In genomic region chr2:175864131-175864728, GRCh38 we compare ENCODE assay signal across 15 cellular contexts.
DNase-seq lines count a peak whose midpoint lies in the region; ATAC-seq, FAIRE-seq and TF ChIP-seq lines count a peak whose summit lies in the region.
"Had no signal": no experiment of that assay in that cellular context is flagged by ENCODE, and none has a peak within 500 bp of the region (broad histone marks: within the 10 kb centered on the region; RNA-seq: fewer than 3 reads in every experiment).

No MANE protein-coding gene starts in this region.

- TF ChIP-seq RAD21 in K562 (CRISPR knock-in tag; conservative IDR thresholded peaks at IDR 0.05 in 1 of 2, IDR thresholded peaks at IDR 0.05 in 1 of 2): no peak

- H3K14ac ChIP-seq in H9 (ENCODE audit: insufficient read depth, low read length): no peak overlapping the region

- no peak overlapping the region for H2BK12ac ChIP-seq in H9 (ENCODE audit: insufficient read length, low read depth, low read length)

- intact Hi-C loops in K562 (cut with micrococcal nuclease): loop anchor here (10.0 kb wide), 1 partner anchor 211 kb away; no protein-coding TSS in a partner anchor

- H4K91ac ChIP-seq in H9 (ENCODE audit: insufficient read length, low read depth, low read length): no peak overlapping the region

- H3K4me1 Mint-ChIP-seq in H9: peaks cover 4 to 5% of the 10 kb centered on the region in 2 experiments; a peak in 3 of 4 replicates

- H2AK5ac ChIP-seq in H9 (ENCODE audit: insufficient read length, low read length): no peak overlapping the region

- FAIRE-seq in K562 (lab: Jason Lieb, UNC) (no peak), keratinocyte (lab: Jason Lieb, UNC) (no peak), frontal cortex (lab: Jason Lieb, UNC) (no peak)

- H3K4me2 ChIP-seq in H9 (ENCODE audit: insufficient read depth, insufficient read length, low read length) (no peak overlapping the region), K562 (ENCODE audit: insufficient read depth, low read length) (no peak overlapping the region), keratinocyte (ENCODE audit: control insufficient read depth, extremely low read depth, insufficient read depth, low read depth, low read length) (no peak overlapping the region)
- H3K4me2 ChIP-seq: KMS-11 had no signal

- H3K18ac ChIP-seq in H9 (ENCODE audit: insufficient read length, low read depth, low read length): no peak overlapping the region

- H3T11ph ChIP-seq in H9 (ENCODE audit: low read length): no peak overlapping the region

- TF ChIP-seq POLR2A in K562 (conservative IDR thresholded peaks at IDR 0.05): no peak

- no peak overlapping the region for H2BK120ac ChIP-seq in H9 (ENCODE audit: low read depth, low read length, poor library complexity, severe bottlenecking)

- in situ Hi-C loops in K562 (cut with MboI): no loop called here

- no peak overlapping the region for H3K4me3 Mint-ChIP-seq in H9

- no peak overlapping the region for H3K23ac ChIP-seq in H9 (ENCODE audit: insufficient read length, low read depth, low read length)

- H3K27ac ChIP-seq in H9 (ENCODE audit: insufficient read length, low read depth, low read length) (no peak overlapping the region), K562 (ENCODE audit: extremely low read depth, low read depth, low read length) (no peak overlapping the region), keratinocyte (ENCODE audit: control insufficient read depth, insufficient read depth, low read length) (no peak overlapping the region)
- H3K27ac ChIP-seq: KMS-11 had no signal

- H3K27me3 ChIP-seq in BJ (ENCODE audit: control insufficient read depth, insufficient read depth, low read length) (no peaks in the 10 kb centered on the region), H9 (ENCODE audit: insufficient read depth, low read length) (no peaks in the 10 kb centered on the region), K562 (ENCODE audit: control insufficient read depth in 2 of 2, insufficient read depth in 2 of 2, low read length in 2 of 2) (peaks cover 15 to 38% of the 10 kb centered on the region in 2 experiments; a peak in 4 of 5 replicates), keratinocyte (ENCODE audit: control insufficient read depth, extremely low read depth, insufficient read depth, low read length) (no peaks in the 10 kb centered on the region)

- H3K9me3 ChIP-seq in H9 (ENCODE audit: control insufficient read depth, low read depth, low read length) (no peaks in the 10 kb centered on the region), K562 (replicated peaks; ENCODE audit: control insufficient read depth, insufficient read depth, low read depth, low read length) (no peaks in the 10 kb centered on the region), keratinocyte (ENCODE audit: control insufficient read depth, low read depth, low read length) (no peaks in the 10 kb centered on the region)
- H3K9me3 ChIP-seq: Caco-2 had no signal

- BruUV-seq in K562 (replicated peaks; lab: Mats Ljungman, UMichigan): no TSS peak

- no peak overlapping the region for H2BK20ac ChIP-seq in H9 (ENCODE audit: low read depth, low read length, poor library complexity, severe bottlenecking)

- H2AFZ ChIP-seq in H9 (ENCODE audit: low read length) (no peak overlapping the region), K562 (ENCODE audit: low read depth, low read length) (no peak overlapping the region), keratinocyte (ENCODE audit: control insufficient read depth, low read length) (no peak overlapping the region)

- no CpG with 5 or more reads among the region's 7 CpGs for WGBS in H9 (ENCODE audit: extremely low coverage, insufficient read length, low lambda C conversion rate)
- 2% methylated on average over 7 of the region's 7 CpGs for WGBS in K562 (ENCODE audit: insufficient coverage, low coverage, missing lambda C conversion rate)

- no peak overlapping the region for H3K4ac ChIP-seq in H9 (ENCODE audit: low read depth, low read length)

- no peaks in the 10 kb centered on the region for H3K36me3 Mint-ChIP-seq in H9 (ENCODE audit: insufficient read depth in 1 of 3, low read depth in 3 of 3)

- no peak overlapping the region for H2BK5ac ChIP-seq in H9 (ENCODE audit: insufficient read length, low read length)

- H4K20me1 ChIP-seq in H9 (ENCODE audit: control insufficient read depth, insufficient read depth, insufficient read length) (no peaks in the 10 kb centered on the region), K562 (replicated peaks; ENCODE audit: control insufficient read depth, insufficient read depth, low read length) (no peaks in the 10 kb centered on the region), keratinocyte (ENCODE audit: control insufficient read depth, extremely low read depth, insufficient read depth, low read length) (no peaks in the 10 kb centered on the region)

- H3K36me3 ChIP-seq in BJ (ENCODE audit: control insufficient read depth, insufficient read depth, low read length): no peaks in the 10 kb centered on the region
- H3K36me3 ChIP-seq in K562 (ENCODE audit: control insufficient read depth, insufficient read depth, low read length): no peaks in the 10 kb centered on the region
- H3K36me3 ChIP-seq in keratinocyte (ENCODE audit: control insufficient read depth in 2 of 2, extremely low read depth in 1 of 2, insufficient read depth in 2 of 2, low read length in 2 of 2): no peaks in the 10 kb centered on the region

- no peaks in the 10 kb centered on the region for H3K9me3 Mint-ChIP-seq in H9

- ATAC-seq in K562: peak; percentile 68
- no peak for ATAC-seq in GM21723 (IDR thresholded peaks at IDR 0.05; ENCODE audit: unreplicated experiment)

- H3K9me1 ChIP-seq in K562 (ENCODE audit: control insufficient read depth, insufficient read depth, low read length): no peaks in the 10 kb centered on the region
- no peaks in the 10 kb centered on the region for H3K9me1 ChIP-seq in keratinocyte (ENCODE audit: control insufficient read depth, extremely low read depth, insufficient read depth, low read length)

- no peak overlapping the region for H4K5ac ChIP-seq in H9 (ENCODE audit: insufficient read length, low read depth, low read length)

- dilution Hi-C loops in keratinocyte (cut with MboI; ENCODE audit: extremely low pct_ligation_motif_present, low sequenced_read_pairs): no loop called here

- no peak overlapping the region for H3K4me3 ChIP-seq in BJ (ENCODE audit: low read depth, low read length)
- H3K4me3 ChIP-seq in K562: no peak overlapping the region
- no peak overlapping the region for H3K4me3 ChIP-seq in keratinocyte (ENCODE audit: control insufficient read depth in 2 of 3, extremely low read depth in 1 of 3, insufficient read depth in 2 of 3, low read depth in 1 of 3, low read length in 3 of 3)

- H3K9ac ChIP-seq in H9 (ENCODE audit: extremely low read depth, insufficient read length, low read length) (no peak overlapping the region), K562 (ENCODE audit: insufficient read depth in 1 of 2, low read depth in 2 of 2, low read length in 2 of 2) (no peak overlapping the region), keratinocyte (ENCODE audit: control insufficient read depth, extremely low read depth, insufficient read depth, low read length) (no peak overlapping the region)
- H3K9ac ChIP-seq: KMS-11 had no signal

- H3K23me2 ChIP-seq in H9 (ENCODE audit: insufficient read length, low read depth, low read length, poor library complexity, severe bottlenecking): no peaks in the 10 kb centered on the region

- H3K79me2 ChIP-seq in H9 (ENCODE audit: insufficient read depth, low read length) (no peaks in the 10 kb centered on the region), K562 (ENCODE audit: control insufficient read depth, insufficient read depth, low read length) (no peaks in the 10 kb centered on the region), keratinocyte (ENCODE audit: control insufficient read depth, insufficient read depth, low read length) (no peaks in the 10 kb centered on the region)

- H3K27me3 Mint-ChIP-seq in H9 (ENCODE audit: low read depth): peaks cover 4% of the 10 kb centered on the region

- no peak overlapping the region for H3K27ac Mint-ChIP-seq in H9

- no peak overlapping the region for H2BK15ac ChIP-seq in H9 (ENCODE audit: low read depth, low read length)

- 0 out of 2 replicates have a peak, but pooled peaks have one; percentile 1 for TF ChIP-seq CTCF in BJ (IDR thresholded peaks at IDR 0.05; ENCODE audit: insufficient read depth, low read depth, low read length)
- TF ChIP-seq CTCF in H9 (conservative IDR thresholded peaks at IDR 0.05): 0 out of 3 replicates have a peak, but pooled peaks have one; percentile 11
- 0 out of 6 replicates have a peak, but pooled peaks of 1 of the 3 experiments have one; percentile 14 for TF ChIP-seq CTCF in K562 (IDR thresholded peaks at IDR 0.05 in 2 of 3, conservative IDR thresholded peaks at IDR 0.05 in 1 of 3; ENCODE audit: insufficient read depth in 2 of 3, low read depth in 1 of 3, low read length in 3 of 3)
- TF ChIP-seq CTCF in keratinocyte (optimal IDR thresholded peaks at IDR 0.05 in 1 of 3, IDR thresholded peaks at IDR 0.05 in 1 of 3, conservative IDR thresholded peaks at IDR 0.05 in 1 of 3; ENCODE audit: extremely low read depth in 1 of 3, insufficient read depth in 2 of 3, low read length in 3 of 3): peak in 2 of 3 experiments; percentile 12 to 34

- H3K79me1 ChIP-seq in H9 (ENCODE audit: insufficient read depth, low read depth, low read length, poor library complexity, severe bottlenecking): no peaks in the 10 kb centered on the region

- H3K56ac ChIP-seq in H9 (ENCODE audit: insufficient read length, low read depth, low read length): no peak overlapping the region

- no peak for TF ChIP-seq EP300 in K562 (IDR thresholded peaks at IDR 0.05; ENCODE audit: low read length)

- CTCF ChIA-PET in BJ (lab: Yijun Ruan, JAX) (interaction anchor here (1.0 to 1.2 kb wide), 3 partner anchors 9 to 58 kb away, joined by 3 read pairs; no protein-coding TSS in a partner anchor), K562 (lab: Yijun Ruan, JAX; ENCODE audit: low intra/inter-chr PET ratio) (no interaction called here)

- DNase-seq in BJ (ENCODE audit: low read depth) (no peak), H9 (no peak), K562 (ENCODE audit: extremely low read depth in 1 of 4, low spot score in 3 of 4) (peak in 1 of 4 experiments; percentile 16), keratinocyte (ENCODE audit: low read depth, low spot score) (no peak), HT-29 (ENCODE audit: low spot score) (no peak), frontal cortex (ENCODE audit: low spot score in 2 of 2) (no peak)
- DNase-seq: AML-193, HCEC 1CT, NCI-H1048, NCI-H1436 treated with DMSO at 0.1 percent for 48 hours, NCI-H2107, NCI-H345 had no signal

- POLR2A ChIA-PET in BJ (lab: Charles Lee) (interaction anchor here (0.6 kb wide), 1 partner anchor 78 kb away, joined by 6 read pairs; no protein-coding TSS in a partner anchor), K562 (lab: Yijun Ruan, JAX) (interaction anchor here (1.0 to 1.6 kb wide), 3 partner anchors 10 to 30 kb away, joined by 4 to 7 read pairs (median 5); no protein-coding TSS in a partner anchor)

- H4K8ac ChIP-seq in H9 (replicated peaks; ENCODE audit: insufficient read length, low read depth, low read length): no peak overlapping the region

- H3K4me1 ChIP-seq in H9 (ENCODE audit: insufficient read depth, low read length): no peaks in the 10 kb centered on the region
- H3K4me1 ChIP-seq in K562 (replicated peaks in 1 of 2; ENCODE audit: control insufficient read depth in 2 of 2, insufficient read depth in 2 of 2, low read length in 2 of 2): no peaks in the 10 kb centered on the region; a peak in 1 of 5 replicates
- no peaks in the 10 kb centered on the region for H3K4me1 ChIP-seq in keratinocyte (ENCODE audit: control insufficient read depth, extremely low read depth, insufficient read depth, low read length)
- H3K4me1 ChIP-seq: Caco-2 had no signal
